In the genomic region with DNA sequence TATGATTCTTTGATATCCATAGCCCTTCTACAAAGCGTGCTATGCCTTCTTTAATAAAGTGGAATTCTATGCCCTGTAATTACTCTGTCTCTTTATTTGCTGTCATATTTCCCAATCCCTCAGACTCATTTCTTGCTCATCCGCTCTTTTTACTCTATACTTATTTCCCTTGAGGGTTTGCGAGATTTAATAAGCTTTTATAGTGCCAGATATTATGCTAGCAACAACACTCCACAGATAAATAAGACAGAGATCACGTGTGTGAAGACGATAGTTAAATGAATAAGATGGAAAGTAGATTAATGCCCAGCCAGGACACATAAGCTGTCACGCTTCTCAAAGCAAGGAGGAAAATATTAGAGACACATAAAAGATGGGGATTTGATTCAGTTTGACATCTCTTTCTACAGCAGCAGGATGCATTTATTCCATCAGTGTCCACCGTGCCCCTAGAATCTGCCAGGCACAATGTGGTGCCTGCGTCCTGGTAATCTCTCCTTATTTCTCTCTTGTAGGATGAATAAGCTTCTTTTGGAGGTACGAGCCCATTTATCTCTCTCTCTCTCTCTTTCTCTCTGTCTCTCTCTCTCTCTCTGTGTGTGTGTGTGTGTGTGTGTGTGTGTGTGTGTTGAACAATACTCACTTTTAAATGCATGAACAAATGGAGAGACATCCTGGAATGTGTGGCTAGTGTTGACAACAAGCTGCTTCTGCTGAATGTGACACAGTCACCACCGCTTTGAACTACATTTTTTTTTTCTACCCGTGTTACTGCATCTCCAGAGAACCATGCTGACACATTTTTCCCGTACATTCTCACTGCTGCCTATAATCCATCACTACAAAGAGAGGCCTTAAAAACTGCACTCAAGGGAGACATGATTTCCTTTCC, we compare ENCODE assay signal across 11 cellular contexts. TPM values are rescaled to one million over a fixed set of nuclear protein-coding genes. Genes with fewer than 3 reads are reported as not detected.
DNase-seq lines count a peak whose midpoint lies in the region; TF ChIP-seq lines count a peak whose summit lies in the region.
"Had no signal": no experiment of that assay in that cellular context is flagged by ENCODE, and none has a peak within 500 bp of the region (broad histone marks: within the 10 kb centered on the region; RNA-seq: fewer than 3 reads in every experiment).

No MANE protein-coding gene starts in this region.

- DNase-seq in MCF 10A (ENCODE audit: unreplicated experiment) = peak; percentile 34
- DNase-seq in mammary epithelial cell = no peak
- DNase-seq in activated CD4-positive, alpha-beta memory T cell treated with anti-CD3 and anti-CD28 coated beads, Interleukin-2, amount 10 ng/mL, durations not matched to agents 7 days and 5 days = no peak
- DNase-seq in hepatic stellate cell (ENCODE audit: low spot score) = peak; percentile 8
- DNase-seq in stromal cell of bone marrow (ENCODE audit: low read depth) = peak; percentile 64
- DNase-seq in NAMALWA (ENCODE audit: low spot score) = no peak
- DNase-seq in iPS-NIHi7 (ENCODE audit: extremely low spot score) = no peak
- no peak for DNase-seq in effector CD4-positive, alpha-beta T cell
- DNase-seq: OCI-M1 had no signal

- no peak overlapping the region for H3K9ac ChIP-seq in mammary epithelial cell (ENCODE audit: insufficient read depth, low read length)

- no peaks in the 10 kb centered on the region for H4K20me1 ChIP-seq in mammary epithelial cell (ENCODE audit: insufficient read depth, low read length)

- intact Hi-C loops in MCF 10A (cut with micrococcal nuclease) = no loop called here
- intact Hi-C loops in mammary epithelial cell (cut with micrococcal nuclease) = no loop called here

- no peak for TF ChIP-seq CTCF in MCF 10A (IDR thresholded peaks at IDR 0.05; ENCODE audit: unreplicated experiment)
- no peak for TF ChIP-seq CTCF in mammary epithelial cell (conservative IDR thresholded peaks at IDR 0.05 in 1 of 2, IDR thresholded peaks at IDR 0.05 in 1 of 2; ENCODE audit: extremely low read depth in 1 of 2, insufficient read depth in 1 of 2, low read depth in 1 of 2, low read length in 2 of 2)

- in situ Hi-C loops in mammary epithelial cell (cut with MboI; ENCODE audit: low sequenced_read_pairs in 2 of 2) = no loop called here

- WGBS in mammary epithelial cell (ENCODE audit: low coverage, missing lambda C conversion rate) = 86% methylated on average over 10 of the region's 12 CpGs

- POLR2A ChIA-PET in MCF 10A (lab: Yijun Ruan, JAX) = no interaction called here
- POLR2A ChIA-PET in activated CD4-positive, alpha-beta memory T cell treated with anti-CD3 and anti-CD28 coated beads, Interleukin-2, amount 10 ng/mL, durations not matched to agents 7 days and 5 days (lab: Charles Lee) = interaction anchor here (0.8 to 2.8 kb wide), 4 partner anchors 25 to 48 kb away, joined by 4 to 13 read pairs (median 8); partner anchors contain the start of gene TMEM156

- no peaks in the 10 kb centered on the region for H3K4me1 ChIP-seq in mammary epithelial cell (ENCODE audit: insufficient read depth, low read length)
- H3K4me1 ChIP-seq: suprapubic skin had no signal

- no peak overlapping the region for H3K4me3 ChIP-seq in mammary epithelial cell (replicated peaks in 1 of 3; ENCODE audit: insufficient read depth in 1 of 3, low read depth in 2 of 3, low read length in 3 of 3)
- H3K4me3 ChIP-seq: suprapubic skin had no signal

- H3K27ac Mint-ChIP-seq in MCF 10A (ENCODE audit: low read depth, unreplicated experiment) = no peak overlapping the region
- peak overlapping the region; percentile 83 for H3K27ac Mint-ChIP-seq in activated CD4-positive, alpha-beta memory T cell treated with anti-CD3 and anti-CD28 coated beads, Interleukin-2, amount 10 ng/mL, durations not matched to agents 7 days and 5 days
- H3K27ac Mint-ChIP-seq: mesothelial cell of epicardium had no signal

- H3K4me1 Mint-ChIP-seq in MCF 10A (ENCODE audit: insufficient read depth, unreplicated experiment) = no peaks in the 10 kb centered on the region
- H3K4me1 Mint-ChIP-seq in activated CD4-positive, alpha-beta memory T cell treated with anti-CD3 and anti-CD28 coated beads, Interleukin-2, amount 10 ng/mL, durations not matched to agents 7 days and 5 days = peaks cover 75% of the 10 kb centered on the region

- peaks cover 7% of the 10 kb centered on the region for H3K9me3 Mint-ChIP-seq in MCF 10A (ENCODE audit: unreplicated experiment)
- H3K9me3 Mint-ChIP-seq in activated CD4-positive, alpha-beta memory T cell treated with anti-CD3 and anti-CD28 coated beads, Interleukin-2, amount 10 ng/mL, durations not matched to agents 7 days and 5 days = no peaks in the 10 kb centered on the region
- H3K9me3 Mint-ChIP-seq: mesothelial cell of epicardium had no signal

- dilution Hi-C loops in mammary epithelial cell (cut with HindIII; ENCODE audit: low sequenced_read_pairs) = no loop called here

- no peaks in the 10 kb centered on the region for H3K79me2 ChIP-seq in mammary epithelial cell (ENCODE audit: insufficient read depth, low read length)

- no peak overlapping the region for H2AFZ ChIP-seq in mammary epithelial cell (ENCODE audit: low read depth, low read length)

- no peak overlapping the region for H3K4me2 ChIP-seq in mammary epithelial cell (ENCODE audit: insufficient read depth, low read depth, low read length)

- H3K27ac ChIP-seq in mammary epithelial cell (ENCODE audit: insufficient read depth, low read depth, low read length) = no peak overlapping the region
- H3K27ac ChIP-seq: suprapubic skin had no signal

- no peaks in the 10 kb centered on the region for H3K9me3 ChIP-seq in mammary epithelial cell (replicated peaks; ENCODE audit: insufficient read depth, low read length)
- H3K9me3 ChIP-seq: suprapubic skin had no signal

- CTCF ChIA-PET in MCF 10A (lab: Yijun Ruan, JAX) = interaction anchor here (0.6 kb wide), 1 partner anchor 65 kb away, joined by 3 read pairs; no protein-coding TSS in a partner anchor
- CTCF ChIA-PET in mammary epithelial cell (lab: Charles Lee; ENCODE audit: low non-redundant PET) = no interaction called here
- CTCF ChIA-PET in activated CD4-positive, alpha-beta memory T cell treated with anti-CD3 and anti-CD28 coated beads, Interleukin-2, amount 10 ng/mL, durations not matched to agents 7 days and 5 days (lab: Charles Lee) = interaction anchor here (1.1 to 2.1 kb wide), 2 partner anchors 81 to 123 kb away, joined by 3 to 7 read pairs; no protein-coding TSS in a partner anchor

- H3K36me3 ChIP-seq in mammary epithelial cell (ENCODE audit: insufficient read depth, low read length) = no peaks in the 10 kb centered on the region
- H3K36me3 ChIP-seq: suprapubic skin had no signal

- H3K4me3 Mint-ChIP-seq in MCF 10A (ENCODE audit: unreplicated experiment) = no peak overlapping the region
- peak overlapping the region; percentile 31 for H3K4me3 Mint-ChIP-seq in activated CD4-positive, alpha-beta memory T cell treated with anti-CD3 and anti-CD28 coated beads, Interleukin-2, amount 10 ng/mL, durations not matched to agents 7 days and 5 days
- H3K4me3 Mint-ChIP-seq: mesothelial cell of epicardium had no signal

- H3K27me3 ChIP-seq in mammary epithelial cell (ENCODE audit: insufficient read depth, low read length) = no peaks in the 10 kb centered on the region
- H3K27me3 ChIP-seq: suprapubic skin had no signal

- no peaks in the 10 kb centered on the region for H3K27me3 Mint-ChIP-seq in MCF 10A (ENCODE audit: insufficient read depth, unreplicated experiment)
- H3K27me3 Mint-ChIP-seq in activated CD4-positive, alpha-beta memory T cell treated with anti-CD3 and anti-CD28 coated beads, Interleukin-2, amount 10 ng/mL, durations not matched to agents 7 days and 5 days = no peaks in the 10 kb centered on the region

- BruUV-seq in MCF 10A (replicated peaks; lab: Mats Ljungman, UMichigan) (no TSS peak), mammary epithelial cell (replicated peaks; lab: Mats Ljungman, UMichigan) (no TSS peak)

- no peaks in the 10 kb centered on the region for H3K36me3 Mint-ChIP-seq in MCF 10A (ENCODE audit: insufficient read depth, unreplicated experiment)
- H3K36me3 Mint-ChIP-seq in activated CD4-positive, alpha-beta memory T cell treated with anti-CD3 and anti-CD28 coated beads, Interleukin-2, amount 10 ng/mL, durations not matched to agents 7 days and 5 days (ENCODE audit: low read depth) = peaks cover 67% of the 10 kb centered on the region
- H3K36me3 Mint-ChIP-seq: mesothelial cell of epicardium had no signal

RNA-seq across cellular contexts. Expression of gene TMEM156, which starts 48.2 kb away (rescaled TPM):
- 5.3 and 7.0 TPM in 2 replicates for total RNA-seq in MCF 10A (2022)
- 1 to 10 TPM in 1 of 2 donors, not detected in 1; 1.2 TPM for total RNA-seq in mammary epithelial cell
- 0.60 TPM for polyA plus RNA-seq in mammary epithelial cell
- polyA minus RNA-seq in mammary epithelial cell = not detected
- total RNA-seq in activated CD4-positive, alpha-beta memory T cell treated with anti-CD3 and anti-CD28 coated beads, Interleukin-2, amount 10 ng/mL, durations not matched to agents 7 days and 5 days = 10 to 100 TPM; 27.6 to 28.2 TPM
- total RNA-seq: mesothelial cell of epicardium, suprapubic skin had no signal

Comparison
In these comparisons a context has a peak if more than half of its experiments do, and no peak if none do; other contexts are left out.
1. DNase-seq: peak in MCF 10A (single experiment), hepatic stellate cell (single experiment) and stromal cell of bone marrow (single experiment); none in mammary epithelial cell (single experiment), activated CD4-positive, alpha-beta memory T cell treated with anti-CD3 and anti-CD28 coated beads, Interleukin-2, amount 10 ng/mL, durations not matched to agents 7 days and 5 days (single experiment), NAMALWA (single experiment), iPS-NIHi7 (single experiment) and effector CD4-positive, alpha-beta T cell (single experiment).